18 cellular contexts compared by ENCODE assay signal in the genomic region with DNA sequence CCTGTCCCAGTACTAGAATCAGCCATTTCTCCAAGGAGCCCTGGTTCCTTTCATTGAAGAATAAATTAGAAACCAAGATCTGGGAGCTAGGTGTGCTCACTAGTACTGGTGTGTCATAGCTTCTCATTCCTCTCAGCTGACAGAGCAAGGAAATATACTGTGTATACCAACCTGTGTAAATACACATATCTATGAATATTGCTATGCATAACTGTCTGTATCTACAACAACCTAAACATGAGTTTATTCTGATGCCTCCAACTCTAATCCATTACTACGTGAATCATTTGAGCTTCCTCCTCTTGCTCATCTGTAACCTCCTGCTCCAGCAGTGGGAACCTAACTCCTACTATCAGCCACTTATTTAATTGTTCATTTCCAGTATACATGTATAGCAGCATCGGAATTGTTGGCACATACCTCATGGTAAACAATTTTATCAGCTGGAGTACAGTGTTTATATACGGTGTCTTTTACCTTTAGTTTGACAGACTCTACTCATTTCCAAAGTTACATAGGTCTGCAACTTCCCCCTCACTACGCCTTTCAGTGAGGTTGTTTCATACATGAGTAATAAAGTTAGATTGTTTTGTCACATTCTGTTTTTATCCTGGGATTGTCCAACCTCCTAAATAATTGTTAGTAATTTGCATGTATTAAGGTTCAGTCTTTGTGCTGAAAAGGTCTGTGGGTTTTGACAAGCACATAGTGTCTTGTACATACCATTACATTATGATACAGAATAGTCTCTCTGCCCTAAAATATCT. TPM values are rescaled to one million over a fixed set of nuclear protein-coding genes. Genes with fewer than 3 reads are reported as not detected.
DNase-seq lines count a peak whose midpoint lies in the region; ATAC-seq lines count a peak whose summit lies in the region.
"Had no signal": no experiment of that assay in that cellular context is flagged by ENCODE, and none has a peak within 500 bp of the region (broad histone marks: within the 10 kb centered on the region; RNA-seq: fewer than 3 reads in every experiment).

No MANE protein-coding gene starts in this region.

- CTCF ChIA-PET in activated CD8-positive, alpha-beta memory T cell treated with anti-CD3 and anti-CD28 coated beads, Interleukin-2, amount 10 ng/mL, durations not matched to agents 7 days and 5 days (lab: Charles Lee), result interaction anchor here (0.7 to 2.0 kb wide), 5 partner anchors 15 to 105 kb away, joined by 3 to 5 read pairs (median 3); no protein-coding TSS in a partner anchor

- H3K27ac ChIP-seq in substantia nigra (ENCODE audit: low read depth, low read length, poor library complexity, severe bottlenecking), result no peak overlapping the region
- H3K27ac ChIP-seq: epithelial cell of prostate, thoracic aorta had no signal

- peak; percentile 33 for ATAC-seq in activated CD8-positive, alpha-beta memory T cell treated with anti-CD3 and anti-CD28 coated beads, Interleukin-2, amount 10 ng/mL, durations not matched to agents 7 days and 5 days
- ATAC-seq in GM21723 (IDR thresholded peaks at IDR 0.05; ENCODE audit: unreplicated experiment) (peak; percentile 84), HG03175 (IDR thresholded peaks at IDR 0.05; ENCODE audit: unreplicated experiment) (peak; percentile 38), HG03139 (IDR thresholded peaks at IDR 0.05; ENCODE audit: unreplicated experiment) (no peak)
- ATAC-seq: activated CD8-positive, alpha-beta T cell treated with anti-CD3 and anti-CD28 coated beads for 36 hours had no signal

- peaks cover 18% of the 10 kb centered on the region for H3K4me1 Mint-ChIP-seq in activated CD8-positive, alpha-beta memory T cell treated with anti-CD3 and anti-CD28 coated beads, Interleukin-2, amount 10 ng/mL, durations not matched to agents 7 days and 5 days
- H3K4me1 Mint-ChIP-seq: central memory CD8-positive, alpha-beta T cell had no signal

- no peaks in the 10 kb centered on the region for H3K27me3 Mint-ChIP-seq in activated CD8-positive, alpha-beta memory T cell treated with anti-CD3 and anti-CD28 coated beads, Interleukin-2, amount 10 ng/mL, durations not matched to agents 7 days and 5 days
- H3K27me3 Mint-ChIP-seq: activated CD8-positive, alpha-beta T cell treated with anti-CD3 and anti-CD28 coated beads for 36 hours; CD4-positive, alpha-beta T cell; central memory CD8-positive, alpha-beta T cell had no signal

- no peaks in the 10 kb centered on the region for H3K9me3 Mint-ChIP-seq in activated CD8-positive, alpha-beta memory T cell treated with anti-CD3 and anti-CD28 coated beads, Interleukin-2, amount 10 ng/mL, durations not matched to agents 7 days and 5 days (ENCODE audit: low read depth)
- H3K9me3 Mint-ChIP-seq: activated CD8-positive, alpha-beta T cell treated with anti-CD3 and anti-CD28 coated beads for 36 hours; CD4-positive, alpha-beta T cell; central memory CD8-positive, alpha-beta T cell had no signal

- no peak overlapping the region for H3K27ac Mint-ChIP-seq in activated CD8-positive, alpha-beta memory T cell treated with anti-CD3 and anti-CD28 coated beads, Interleukin-2, amount 10 ng/mL, durations not matched to agents 7 days and 5 days
- H3K27ac Mint-ChIP-seq: activated CD8-positive, alpha-beta T cell treated with anti-CD3 and anti-CD28 coated beads for 36 hours; CD4-positive, alpha-beta T cell had no signal

- no peak overlapping the region for H3K4me3 Mint-ChIP-seq in activated CD8-positive, alpha-beta memory T cell treated with anti-CD3 and anti-CD28 coated beads, Interleukin-2, amount 10 ng/mL, durations not matched to agents 7 days and 5 days
- H3K4me3 Mint-ChIP-seq: activated CD8-positive, alpha-beta T cell treated with anti-CD3 and anti-CD28 coated beads for 36 hours; CD4-positive, alpha-beta T cell; central memory CD8-positive, alpha-beta T cell had no signal

- no peaks in the 10 kb centered on the region for H3K36me3 Mint-ChIP-seq in activated CD8-positive, alpha-beta memory T cell treated with anti-CD3 and anti-CD28 coated beads, Interleukin-2, amount 10 ng/mL, durations not matched to agents 7 days and 5 days

- DNase-seq in activated CD8-positive, alpha-beta memory T cell treated with anti-CD3 and anti-CD28 coated beads, Interleukin-2, amount 10 ng/mL, durations not matched to agents 7 days and 5 days, result no peak
- no peak for DNase-seq in activated CD8-positive, alpha-beta memory T cell treated with anti-CD3 and anti-CD28 coated beads, Interleukin-2, amount 50 U/mL, for 48 hours
- DNase-seq in NCI-H2107 (lab: John Stamatoyannopoulos, UW), result no peak
- DNase-seq in substantia nigra (lab: John Stamatoyannopoulos, UW), result no peak
- DNase-seq in stimulated activated CD4-positive, alpha-beta T cell treated with anti-CD3 and anti-CD28 coated beads, Interleukin-4, amount 100 ng/mL, for 1 hour, result no peak
- DNase-seq: 8988T; activated CD8-positive, alpha-beta T cell treated with anti-CD3 and anti-CD28 coated beads for 36 hours; activated naive CD4-positive, alpha-beta T cell treated with anti-CD3 and anti-CD28 coated beads, Interleukin-2, amount 50 U/mL, for 16 hours; CD4-positive, alpha-beta T cell; NCI-H1105 treated with DMSO at 0.1 percent for 48 hours; NCI-H524 had no signal

RNA-seq across cellular contexts. Expression of gene SCRG1, which starts 7.1 kb away (rescaled TPM):
- not detected for total RNA-seq in activated CD8-positive, alpha-beta memory T cell treated with anti-CD3 and anti-CD28 coated beads, Interleukin-2, amount 10 ng/mL, durations not matched to agents 7 days and 5 days
- total RNA-seq: activated CD8-positive, alpha-beta T cell treated with anti-CD3 and anti-CD28 coated beads for 36 hours; CD4-positive, alpha-beta T cell; kidney epithelial cell had no signal

RNA-seq across cellular contexts. Expression of gene SAP30, which starts 35.3 kb away (rescaled TPM):
- 10 to 100 TPM; 32.7 to 34.0 TPM for total RNA-seq in activated CD8-positive, alpha-beta memory T cell treated with anti-CD3 and anti-CD28 coated beads, Interleukin-2, amount 10 ng/mL, durations not matched to agents 7 days and 5 days
